Comparison of ENCODE assay signal across 26 cellular contexts in the genomic region with DNA sequence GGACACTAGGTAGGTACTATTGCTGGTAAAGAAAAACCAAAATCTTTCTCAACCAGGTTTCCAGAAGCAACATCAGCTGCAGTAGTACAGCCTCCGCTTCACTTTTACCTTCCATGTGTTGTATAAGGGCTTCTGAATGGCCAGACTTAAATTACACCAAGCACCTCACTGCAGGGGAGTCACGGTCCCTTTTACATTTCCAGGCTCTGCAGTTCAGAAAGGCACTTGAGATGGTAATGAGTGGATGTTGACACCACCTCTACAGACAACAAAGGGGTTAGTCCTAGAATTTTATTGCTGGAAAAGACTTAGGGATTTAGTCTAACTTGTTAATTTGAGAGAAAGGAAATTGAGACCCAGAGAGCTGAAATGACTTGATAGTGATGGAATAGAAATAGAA. TPM values are rescaled to one million over a fixed set of nuclear protein-coding genes. Genes with fewer than 3 reads are reported as not detected.
DNase-seq lines count a peak whose midpoint lies in the region; ATAC-seq and TF ChIP-seq lines count a peak whose summit lies in the region.
"Had no signal": no experiment of that assay in that cellular context is flagged by ENCODE, and none has a peak within 500 bp of the region (broad histone marks: within the 10 kb centered on the region; RNA-seq: fewer than 3 reads in every experiment).

No MANE protein-coding gene starts in this region.

- no CpG with 5 or more reads among the region's 2 CpGs for WGBS in H9 (ENCODE audit: extremely low coverage, insufficient read length, low lambda C conversion rate)
- 48 to 84% methylated on average over 2 of the region's 2 CpGs for WGBS in upper lobe of left lung, 2 donors

- TF ChIP-seq EP300 in upper lobe of left lung (IDR thresholded peaks at IDR 0.05), result no peak

- H2BK15ac ChIP-seq in H9 (ENCODE audit: low read depth, low read length), result no peak overlapping the region

- H2AK5ac ChIP-seq in H9 (ENCODE audit: insufficient read length, low read length), result no peak overlapping the region

- H3K4me3 ChIP-seq in Karpas-422 (ENCODE audit: low read length) (no peak overlapping the region), NT2/D1 (ENCODE audit: insufficient read length, low read depth) (no peak overlapping the region), iPS-20b (ENCODE audit: low read length) (peak overlapping the region; percentile 57), upper lobe of left lung (no peak overlapping the region)
- H3K4me3 ChIP-seq: gastrocnemius medialis, SJSA1, transverse colon had no signal

- no peaks in the 10 kb centered on the region for H3K36me3 ChIP-seq in Karpas-422 (ENCODE audit: insufficient read depth, low read length)
- H3K36me3 ChIP-seq in NT2/D1 (ENCODE audit: insufficient read depth, insufficient read length, low read length), result no peaks in the 10 kb centered on the region
- no peaks in the 10 kb centered on the region for H3K36me3 ChIP-seq in iPS-20b (ENCODE audit: insufficient read depth, low read depth, low read length)
- H3K36me3 ChIP-seq in upper lobe of left lung, result no peaks in the 10 kb centered on the region
- H3K36me3 ChIP-seq: gastrocnemius medialis, SJSA1, transverse colon had no signal

- no peak overlapping the region for H2BK120ac ChIP-seq in H9 (ENCODE audit: low read depth, low read length, poor library complexity, severe bottlenecking)

- H3K36me3 Mint-ChIP-seq in H9 (ENCODE audit: insufficient read depth in 1 of 3, low read depth in 3 of 3), result no peaks in the 10 kb centered on the region
- H3K36me3 Mint-ChIP-seq: activated naive CD8-positive, alpha-beta T cell; immature natural killer cell; stimulated activated effector memory CD8-positive, alpha-beta T cell treated with anti-CD3 and anti-CD28 coated beads, Interleukin-12 subunit alpha, Interleukin-12 subunit beta, amount 100 ng/mL, for 72 hours had no signal

- H3K9me3 ChIP-seq in H9 (ENCODE audit: control insufficient read depth, low read depth, low read length) (no peaks in the 10 kb centered on the region), Karpas-422 (ENCODE audit: low read length) (no peaks in the 10 kb centered on the region), NT2/D1 (ENCODE audit: insufficient read depth, low read length) (no peaks in the 10 kb centered on the region), iPS-20b (ENCODE audit: insufficient read depth, low read depth, low read length) (no peaks in the 10 kb centered on the region), upper lobe of left lung (no peaks in the 10 kb centered on the region)
- H3K9me3 ChIP-seq: gastrocnemius medialis, SJSA1, transverse colon had no signal

- no peak for ATAC-seq in upper lobe of left lung (ENCODE audit: low FRiP score in 2 of 2)
- no peak for ATAC-seq in GM19023 (IDR thresholded peaks at IDR 0.05; ENCODE audit: unreplicated experiment)
- ATAC-seq: gastrocnemius medialis; left cardiac atrium; stimulated activated effector memory CD8-positive, alpha-beta T cell treated with anti-CD3 and anti-CD28 coated beads, Interleukin-12 subunit alpha, Interleukin-12 subunit beta, amount 100 ng/mL, for 72 hours had no signal

- no peak overlapping the region for H3K14ac ChIP-seq in H9 (ENCODE audit: insufficient read depth, low read length)

- H3K27ac ChIP-seq in H9 (ENCODE audit: insufficient read length, low read depth, low read length), result no peak overlapping the region
- H3K27ac ChIP-seq in Karpas-422 (ENCODE audit: low read length), result no peak overlapping the region
- H3K27ac ChIP-seq in iPS-20b (ENCODE audit: low read length), result no peak overlapping the region
- H3K27ac ChIP-seq in upper lobe of left lung, result no peak overlapping the region
- H3K27ac ChIP-seq: gastrocnemius medialis, SJSA1 had no signal

- H3K4me1 Mint-ChIP-seq in H9, result peaks cover 22 to 28% of the 10 kb centered on the region in 2 experiments

- H3K9ac ChIP-seq in H9 (ENCODE audit: extremely low read depth, insufficient read length, low read length) (no peak overlapping the region), Karpas-422 (ENCODE audit: low read length) (no peak overlapping the region; the same call in 1 of the 2 replicates), NT2/D1 (ENCODE audit: insufficient read length, low read depth) (no peak overlapping the region), iPS-20b (ENCODE audit: low read depth, low read length) (peak overlapping the region; percentile 60; the same call in 1 of the 2 replicates)

- H2BK5ac ChIP-seq in H9 (ENCODE audit: insufficient read length, low read length), result no peak overlapping the region

- peaks cover 10% of the 10 kb centered on the region; the same call in 1 of the 2 replicates for H3K4me1 ChIP-seq in H9 (ENCODE audit: insufficient read depth, low read length)
- peaks cover 62% of the 10 kb centered on the region for H3K4me1 ChIP-seq in Karpas-422 (ENCODE audit: low read length)
- no peaks in the 10 kb centered on the region for H3K4me1 ChIP-seq in NT2/D1 (ENCODE audit: insufficient read depth, insufficient read length)
- H3K4me1 ChIP-seq in iPS-20b (ENCODE audit: insufficient read depth, low read length), result peaks cover 18% of the 10 kb centered on the region
- peaks cover 22 to 33% (median 26%) of the 10 kb centered on the region in 4 donors for H3K4me1 ChIP-seq in upper lobe of left lung

- H3K9me2 ChIP-seq in Karpas-422 (replicated peaks; ENCODE audit: insufficient read depth, low read length), result no peaks in the 10 kb centered on the region

- no peaks in the 10 kb centered on the region for H3K23me2 ChIP-seq in H9 (ENCODE audit: insufficient read length, low read depth, low read length, poor library complexity, severe bottlenecking)

- H4K20me1 ChIP-seq in H9 (ENCODE audit: control insufficient read depth, insufficient read depth, insufficient read length) (no peaks in the 10 kb centered on the region), Karpas-422 (ENCODE audit: insufficient read depth, low read depth, low read length) (no peaks in the 10 kb centered on the region)

- no peaks in the 10 kb centered on the region for H3K9me3 Mint-ChIP-seq in H9
- H3K9me3 Mint-ChIP-seq: activated CD4-positive, alpha-beta T cell treated with anti-CD3 and anti-CD28 coated beads, Interleukin-2, amount 10 ng/mL, durations not matched to agents 24 days and 14 days; immature natural killer cell; nephron; stimulated activated effector memory CD8-positive, alpha-beta T cell treated with anti-CD3 and anti-CD28 coated beads, Interleukin-12 subunit alpha, Interleukin-12 subunit beta, amount 100 ng/mL, for 72 hours had no signal

- no peak overlapping the region for H4K8ac ChIP-seq in H9 (replicated peaks; ENCODE audit: insufficient read length, low read depth, low read length)

- H3K56ac ChIP-seq in H9 (ENCODE audit: insufficient read length, low read depth, low read length), result no peak overlapping the region

- H3K79me2 ChIP-seq in H9 (ENCODE audit: insufficient read depth, low read length) (no peaks in the 10 kb centered on the region), Karpas-422 (ENCODE audit: low read length) (no peaks in the 10 kb centered on the region)

- H3K4me3 Mint-ChIP-seq in H9, result no peak overlapping the region
- H3K4me3 Mint-ChIP-seq: activated CD4-positive, alpha-beta T cell treated with anti-CD3 and anti-CD28 coated beads, Interleukin-2, amount 10 ng/mL, durations not matched to agents 24 days and 14 days; activated naive CD8-positive, alpha-beta T cell; nephron; stimulated activated effector memory CD8-positive, alpha-beta T cell treated with anti-CD3 and anti-CD28 coated beads, Interleukin-12 subunit alpha, Interleukin-12 subunit beta, amount 100 ng/mL, for 72 hours had no signal

- no peak overlapping the region for H3T11ph ChIP-seq in H9 (ENCODE audit: low read length)

- no peak overlapping the region for H3K4ac ChIP-seq in H9 (ENCODE audit: low read depth, low read length)

- H2BK20ac ChIP-seq in H9 (ENCODE audit: low read depth, low read length, poor library complexity, severe bottlenecking), result no peak overlapping the region

- H3K18ac ChIP-seq in H9 (ENCODE audit: insufficient read length, low read depth, low read length), result no peak overlapping the region

- no peak overlapping the region for H3K23ac ChIP-seq in H9 (ENCODE audit: insufficient read length, low read depth, low read length)

- H3K79me1 ChIP-seq in H9 (ENCODE audit: insufficient read depth, low read depth, low read length, poor library complexity, severe bottlenecking), result no peaks in the 10 kb centered on the region

- no peak overlapping the region for H4K5ac ChIP-seq in H9 (ENCODE audit: insufficient read length, low read depth, low read length)

- H2AFZ ChIP-seq in H9 (ENCODE audit: low read length) (no peak overlapping the region), Karpas-422 (ENCODE audit: low read length) (0 out of 2 replicates have a peak overlapping the region, but pooled peaks have one; percentile 4)

- no peaks in the 10 kb centered on the region; the same call in 1 of the 2 replicates for H3K27me3 Mint-ChIP-seq in H9 (ENCODE audit: low read depth)
- H3K27me3 Mint-ChIP-seq: activated naive CD8-positive, alpha-beta T cell had no signal

- no peak for TF ChIP-seq CTCF in H9 (conservative IDR thresholded peaks at IDR 0.05)
- no peak for TF ChIP-seq CTCF in upper lobe of left lung (IDR thresholded peaks at IDR 0.05)

- H3K27ac Mint-ChIP-seq in H9, result no peak overlapping the region
- H3K27ac Mint-ChIP-seq: activated CD4-positive, alpha-beta T cell treated with anti-CD3 and anti-CD28 coated beads, Interleukin-2, amount 10 ng/mL, durations not matched to agents 24 days and 14 days; activated naive CD8-positive, alpha-beta T cell; nephron; stimulated activated effector memory CD8-positive, alpha-beta T cell treated with anti-CD3 and anti-CD28 coated beads, Interleukin-12 subunit alpha, Interleukin-12 subunit beta, amount 100 ng/mL, for 72 hours had no signal

- no peaks in the 10 kb centered on the region for H3K27me3 ChIP-seq in H9 (ENCODE audit: insufficient read depth, low read length)
- no peaks in the 10 kb centered on the region for H3K27me3 ChIP-seq in Karpas-422 (ENCODE audit: low read length)
- H3K27me3 ChIP-seq in NT2/D1 (ENCODE audit: insufficient read depth, insufficient read length), result no peaks in the 10 kb centered on the region
- no peaks in the 10 kb centered on the region for H3K27me3 ChIP-seq in iPS-20b (ENCODE audit: insufficient read depth, low read length)
- no peaks in the 10 kb centered on the region for H3K27me3 ChIP-seq in upper lobe of left lung
- H3K27me3 ChIP-seq: gastrocnemius medialis, SJSA1 had no signal

- TF ChIP-seq POLR2A in upper lobe of left lung (IDR thresholded peaks at IDR 0.05), result no peak

- H4K91ac ChIP-seq in H9 (ENCODE audit: insufficient read length, low read depth, low read length), result no peak overlapping the region

- DNase-seq in H9 (peak; percentile 64), Karpas-422 (peak; percentile 54), NT2/D1 (ENCODE audit: low read depth, low spot score) (peak; percentile 90), upper lobe of left lung (no peak), NCI-H1092 treated with DMSO at 0.1 percent for 48 hours (lab: John Stamatoyannopoulos, UW) (no peak)
- DNase-seq: activated CD4-positive, alpha-beta T cell treated with anti-CD3 and anti-CD28 coated beads, Interleukin-2, amount 10 ng/mL, durations not matched to agents 24 days and 14 days; activated effector memory CD4-positive, alpha-beta T cell treated with Interleukin-2 at 50 U/mL for 16 hours; C1 segment of cervical spinal cord; gastrocnemius medialis; immature natural killer cell; left cardiac atrium; MV-4-11; NCI-H226; NCI-H774; RPMI8226; transverse colon had no signal

- H2BK12ac ChIP-seq in H9 (ENCODE audit: insufficient read length, low read depth, low read length), result no peak overlapping the region

- H3K4me2 ChIP-seq in H9 (ENCODE audit: insufficient read depth, insufficient read length, low read length) (no peak overlapping the region), Karpas-422 (ENCODE audit: low read depth, low read length, poor library complexity, severe bottlenecking) (peak overlapping the region; percentile 9)

RNA-seq across cellular contexts. Expression of a gene that starts 12.0 kb away (rescaled TPM):
- total RNA-seq in H9 (2021) (23.2 and 28.0 TPM in 2 replicates), upper lobe of left lung (10 to 100 TPM in 5 of 6 donors, 1 to 10 TPM in 1; 4.6 to 29.0 (median 15.9) TPM)
- total RNA-seq in Karpas-422 (2014; rRNA removed; shearing (Covaris generic); ENCODE audit: low replicate concordance), result 87.8 and 102 TPM in 2 replicates

RNA-seq across cellular contexts. Expression of a gene that starts 16.3 kb away (rescaled TPM):
- 0.18 TPM in 1 of 2 replicates, not detected in the other for total RNA-seq in H9 (2021)
- total RNA-seq in Karpas-422 (2014; rRNA removed; shearing (Covaris generic); ENCODE audit: low replicate concordance), result 937 and 1,205 TPM in 2 replicates
- total RNA-seq in upper lobe of left lung, result 1 to 10 TPM in 3 of 6 donors, not detected in 3; 1.4 to 2.1 (median 1.7) TPM
- total RNA-seq: activated CD4-positive, alpha-beta T cell treated with anti-CD3 and anti-CD28 coated beads, Interleukin-2, amount 10 ng/mL, durations not matched to agents 24 days and 14 days; gastrocnemius medialis had no signal

RNA-seq across cellular contexts. Expression of a gene that starts 28.5 kb away (rescaled TPM):
- total RNA-seq in H9 (2021) (10.4 and 11.2 TPM in 2 replicates), upper lobe of left lung (10 to 100 TPM; 14.2 to 36.7 (median 27.0) TPM)
- 21.6 and 36.5 TPM in 2 replicates for total RNA-seq in Karpas-422 (2014; rRNA removed; shearing (Covaris generic); ENCODE audit: low replicate concordance)

RNA-seq across cellular contexts. Expression of a gene that starts 30.6 kb away (rescaled TPM):
- total RNA-seq in H9 (2021) (not detected in 2 replicates), upper lobe of left lung (1 to 10 TPM in 2 of 6 donors, under 1 TPM in 1, not detected in 3; 0.52 to 1.2 (median 1.0) TPM)
- 637 and 924 TPM in 2 replicates for total RNA-seq in Karpas-422 (2014; rRNA removed; shearing (Covaris generic); ENCODE audit: low replicate concordance)
- total RNA-seq: activated CD4-positive, alpha-beta T cell treated with anti-CD3 and anti-CD28 coated beads, Interleukin-2, amount 10 ng/mL, durations not matched to agents 24 days and 14 days; activated CD8-positive, alpha-beta memory T cell treated with anti-CD3 and anti-CD28 coated beads for 36 hours; chondrocyte; endothelial cell of umbilical vein; gastrocnemius medialis; osteocyte had no signal

Comparison
In these comparisons a context has a peak if more than half of its experiments do, and no peak if none do; other contexts are left out.
1. DNase-seq: peak in H9 (single experiment), Karpas-422 (single experiment) and NT2/D1 (single experiment); none in upper lobe of left lung (0 of 2) and NCI-H1092 treated with DMSO at 0.1 percent for 48 hours (single experiment).
2. RNA of a gene that starts 16.3 kb away (total RNA-seq): 937 to 1,205 TPM in Karpas-422; 1.4 to 2.1 TPM in upper lobe of left lung and 0.18 TPM in H9; every median in the first group is over 100 times any median in the second.